In the genomic region with DNA sequence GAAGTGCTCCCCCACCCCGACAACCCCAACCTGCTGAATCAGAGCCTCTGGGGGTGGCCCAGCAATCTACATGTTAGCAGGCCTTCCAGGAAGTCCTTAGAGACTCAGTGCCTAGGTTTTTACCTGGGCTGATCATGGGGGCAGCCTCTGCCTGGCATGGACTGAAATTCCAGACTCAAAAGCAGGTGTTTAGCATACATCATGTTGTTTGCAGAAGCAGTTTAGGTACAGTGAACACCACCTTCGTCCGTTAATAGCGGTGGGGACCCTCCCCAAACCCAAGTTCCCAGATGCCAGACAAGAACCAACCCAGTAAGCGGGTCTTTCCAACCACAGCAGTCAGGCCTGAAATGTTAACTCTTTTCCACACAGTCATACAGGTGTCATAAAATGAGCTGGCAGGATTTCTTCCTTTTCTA, we compare ENCODE assay signal across 13 cellular contexts.
A peak's percentile ranks its signal among the peaks of the same experiment; 100 is the strongest.
DNase-seq lines count a peak whose midpoint lies in the region; ATAC-seq lines count a peak whose summit lies in the region.
"Had no signal": no experiment of that assay in that cellular context is flagged by ENCODE, and none has a peak within 500 bp of the region (broad histone marks: within the 10 kb centered on the region; RNA-seq: fewer than 3 reads in every experiment).

No MANE protein-coding gene starts in this region.

- peak; percentile 90 for ATAC-seq in stimulated activated naive CD8-positive, alpha-beta T cell treated with anti-CD3 and anti-CD28 coated beads, Interleukin-15, Interleukin-2, amounts not matched to agents 100 U/mL and 50 U/mL, for 24 hours
- no peak for ATAC-seq in GM21723 (IDR thresholded peaks at IDR 0.05; ENCODE audit: unreplicated experiment)
- ATAC-seq: natural killer cell, T-helper 17 cell had no signal

- DNase-seq in activated naive CD4-positive, alpha-beta T cell treated with Interleukin-2 at 50 U/mL for 16 hours, result peak; percentile 39
- DNase-seq in activated naive CD4-positive, alpha-beta T cell (lab: John Stamatoyannopoulos, UW), result no peak
- peak; percentile 35 to 56 for DNase-seq in activated CD4-positive, alpha-beta T cell treated with anti-CD3 and anti-CD28 coated beads, Interleukin-2, amount 50 U/mL, for 48 hours
- peak; percentile 29 for DNase-seq in kidney tubule cell (ENCODE audit: low spot score)
- peak; percentile 53 for DNase-seq in stimulated activated naive CD8-positive, alpha-beta T cell treated with anti-CD3 and anti-CD28 coated beads, Interleukin-15, Interleukin-2, amounts not matched to agents 100 U/mL and 50 U/mL, for 24 hours
- DNase-seq in NCI-H345 (lab: John Stamatoyannopoulos, UW), result no peak
- no peak for DNase-seq in SKM-1 treated with dmso at 0.1 percent for 144 hours (lab: John Stamatoyannopoulos, UW; ENCODE audit: unreplicated experiment)
- DNase-seq: gastrocnemius medialis, natural killer cell, NCI-H2029 treated with DMSO at 0.1 percent for 48 hours, NCI-H748 treated with DMSO at 0.1 percent for 48 hours, T-helper 17 cell had no signal

Comparison
In these comparisons a context has a peak if more than half of its experiments do, and no peak if none do; other contexts are left out.
1. DNase-seq: peak in activated naive CD4-positive, alpha-beta T cell treated with Interleukin-2 at 50 U/mL for 16 hours (single experiment), activated CD4-positive, alpha-beta T cell treated with anti-CD3 and anti-CD28 coated beads, Interleukin-2, amount 50 U/mL, for 48 hours (2 of 2), kidney tubule cell (single experiment) and stimulated activated naive CD8-positive, alpha-beta T cell treated with anti-CD3 and anti-CD28 coated beads, Interleukin-15, Interleukin-2, amounts not matched to agents 100 U/mL and 50 U/mL, for 24 hours (single experiment); none in activated naive CD4-positive, alpha-beta T cell (0 of 4), NCI-H345 (single experiment) and SKM-1 treated with dmso at 0.1 percent for 144 hours (single experiment).